Comparison of ENCODE assay signal across 8 cellular contexts in genomic region chr14:62117010-62117717, GRCh38.
DNase-seq lines count a peak whose midpoint lies in the region; ATAC-seq and TF ChIP-seq lines count a peak whose summit lies in the region.

No MANE protein-coding gene starts in this region.

- no peak overlapping the region for H3K27ac Mint-ChIP-seq in CD4-positive, CD25-positive, alpha-beta regulatory T cell

- no peak for TF ChIP-seq CTCF in vagina (IDR thresholded peaks at IDR 0.05)

- peaks cover 42% of the 10 kb centered on the region for H3K27me3 ChIP-seq in CD4-positive, CD25-positive, alpha-beta regulatory T cell (ENCODE audit: control insufficient read depth, insufficient read depth, low read length)
- H3K27me3 ChIP-seq in HUES64 (ENCODE audit: insufficient read depth, low read length) (peaks cover 69% of the 10 kb centered on the region), vagina (no peaks in the 10 kb centered on the region)

- H3K27me3 Mint-ChIP-seq in CD4-positive, CD25-positive, alpha-beta regulatory T cell = peaks cover 66% of the 10 kb centered on the region

- peaks cover 0 to 8% (median 0%) of the 10 kb centered on the region in 4 donors for H3K4me1 Mint-ChIP-seq in CD4-positive, CD25-positive, alpha-beta regulatory T cell

- H3K27ac ChIP-seq in CD4-positive, CD25-positive, alpha-beta regulatory T cell (ENCODE audit: insufficient read depth, low read length, poor library complexity, severe bottlenecking) = no peak overlapping the region
- H3K27ac ChIP-seq in HUES64 (ENCODE audit: low read depth, low read length) = no peak overlapping the region
- H3K27ac ChIP-seq in angular gyrus (ENCODE audit: low read depth, low read length) = peak overlapping the region; percentile 35
- H3K27ac ChIP-seq in vagina = no peak overlapping the region

- WGBS in HUES64 = under 1% methylated on average over 55 of the region's 55 CpGs

- no peak overlapping the region for H3K4me3 ChIP-seq in CD4-positive, CD25-positive, alpha-beta regulatory T cell (ENCODE audit: low read depth, low read length)
- H3K4me3 ChIP-seq in HUES64 (ENCODE audit: low read length) (peak overlapping the region; percentile 61), vagina (peak overlapping the region; percentile 21 to 40)

- no peak overlapping the region for H3K9ac ChIP-seq in HUES64 (ENCODE audit: low read depth, low read length)

- intact Hi-C loops in vagina (cut with DNase I) = no loop called here

- peak overlapping the region in 2 of 4 donors; percentile 25 to 52 for H3K4me3 Mint-ChIP-seq in CD4-positive, CD25-positive, alpha-beta regulatory T cell

- peaks cover 0 to 2% (median 0%) of the 10 kb centered on the region in 7 donors for H3K9me3 Mint-ChIP-seq in CD4-positive, CD25-positive, alpha-beta regulatory T cell

- no peaks in the 10 kb centered on the region for H3K36me3 ChIP-seq in CD4-positive, CD25-positive, alpha-beta regulatory T cell (ENCODE audit: control insufficient read depth, insufficient read depth, low read length)
- H3K36me3 ChIP-seq in HUES64 (ENCODE audit: insufficient read depth, low read length) = no peaks in the 10 kb centered on the region
- no peaks in the 10 kb centered on the region for H3K36me3 ChIP-seq in vagina

- no peak for TF ChIP-seq POLR2A in vagina (IDR thresholded peaks at IDR 0.05)

- no peaks in the 10 kb centered on the region for H3K9me3 ChIP-seq in CD4-positive, CD25-positive, alpha-beta regulatory T cell (ENCODE audit: control insufficient read depth in 2 of 2, low read length in 2 of 2)
- no peaks in the 10 kb centered on the region for H3K9me3 ChIP-seq in HUES64 (ENCODE audit: insufficient read depth, low read depth, low read length)
- H3K9me3 ChIP-seq in vagina = no peaks in the 10 kb centered on the region

- no peaks in the 10 kb centered on the region for H3K36me3 Mint-ChIP-seq in CD4-positive, CD25-positive, alpha-beta regulatory T cell

- peaks cover 5% of the 10 kb centered on the region for H3K4me1 ChIP-seq in CD4-positive, CD25-positive, alpha-beta regulatory T cell (ENCODE audit: control insufficient read depth, insufficient read depth, low read length, poor library complexity, severe bottlenecking)
- H3K4me1 ChIP-seq in HUES64 (ENCODE audit: insufficient read depth, low read length) (peaks cover 7% of the 10 kb centered on the region; the same call in 1 of the 2 replicates), vagina (peaks cover 13% of the 10 kb centered on the region)

- peak in 2 of 3 donors; percentile 12 to 55 for DNase-seq in CD4-positive, CD25-positive, alpha-beta regulatory T cell
- peak; percentile 10 for DNase-seq in SKM-1 treated with dmso at 0.1 percent for 144 hours (lab: John Stamatoyannopoulos, UW; ENCODE audit: unreplicated experiment)
- DNase-seq in hypothalamus (lab: John Stamatoyannopoulos, UW) = peak; percentile 15 to 89 (median 70)
- peak; percentile 46 for DNase-seq in renal cortical epithelial cell (ENCODE audit: low read depth)
- DNase-seq in vagina (ENCODE audit: extremely low spot score in 2 of 2) = peak in 1 of 2 donors; percentile 91

- peak; percentile 70 to 76 for ATAC-seq in CD4-positive, CD25-positive, alpha-beta regulatory T cell (ENCODE audit: low read depth in 2 of 2)
- ATAC-seq in GM21367 (IDR thresholded peaks at IDR 0.05; ENCODE audit: unreplicated experiment) = peak; percentile 97
